In the genomic region with DNA sequence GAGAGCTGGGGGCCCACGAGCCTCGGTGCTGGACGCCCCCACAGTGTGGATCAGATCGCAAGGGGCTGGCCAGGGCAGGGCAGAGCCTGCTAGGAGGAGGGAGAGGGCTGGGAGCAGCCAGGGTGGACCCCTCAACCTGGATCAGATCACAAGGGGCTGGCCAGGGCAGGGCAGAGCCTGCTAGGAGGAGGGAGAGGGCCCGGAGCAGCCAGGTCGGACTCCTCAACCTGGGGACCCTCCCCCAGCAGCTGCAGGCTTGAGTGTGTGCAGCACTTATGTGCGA, we compare ENCODE assay signal across 20 cellular contexts.
DNase-seq lines count a peak whose midpoint lies in the region; ATAC-seq, FAIRE-seq and TF ChIP-seq lines count a peak whose summit lies in the region.
"Had no signal": no experiment of that assay in that cellular context is flagged by ENCODE, and none has a peak within 500 bp of the region (broad histone marks: within the 10 kb centered on the region; RNA-seq: fewer than 3 reads in every experiment).

No MANE protein-coding gene starts in this region.

- peak overlapping the region; percentile 32 for H3K9ac ChIP-seq in NT2/D1 (ENCODE audit: insufficient read length, low read depth)
- peak overlapping the region; percentile 31 for H3K9ac ChIP-seq in neuronal stem cell (ENCODE audit: low read depth, low read length, poor library complexity)
- H3K9ac ChIP-seq: SK-N-SH had no signal

- POLR2A ChIA-PET in A673 (lab: Charles Lee; ENCODE audit: low non-redundant PET): interaction anchor here (0.6 to 0.7 kb wide), 2 partner anchors 250 to 310 kb away, joined by 8 to 14 read pairs; no protein-coding TSS in a partner anchor

- peak overlapping the region; percentile 17 for H3K23ac ChIP-seq in neuronal stem cell (ENCODE audit: low read depth, low read length, poor library complexity)

- CTCF ChIA-PET in A673 (lab: Charles Lee): interaction anchor here (0.6 to 1.4 kb wide), 2 partner anchors 47 to 694 kb away, joined by 4 to 11 read pairs; no protein-coding TSS in a partner anchor

- H4K8ac ChIP-seq in neuronal stem cell (ENCODE audit: low read depth, low read length): no peak overlapping the region

- H3K9me3 ChIP-seq in A673 (ENCODE audit: low read depth, low read length, poor library complexity, severe bottlenecking) (peaks cover 20% of the 10 kb centered on the region), NT2/D1 (ENCODE audit: insufficient read depth, low read length) (peaks cover 30% of the 10 kb centered on the region; the same call in 1 of the 2 replicates), neuronal stem cell (replicated peaks in 1 of 2; ENCODE audit: control insufficient read depth in 2 of 2, insufficient read depth in 1 of 2, low read depth in 1 of 2, low read length in 2 of 2) (peaks cover 16 to 32% of the 10 kb centered on the region in 2 donors)
- H3K9me3 ChIP-seq: BE2C, SK-N-SH had no signal

- no peak overlapping the region for H3K4me2 ChIP-seq in neuronal stem cell (ENCODE audit: insufficient read depth, low read length, poor library complexity, severe bottlenecking)
- H3K4me2 ChIP-seq: A549, SK-N-SH had no signal

- BruUV-seq in A673 (replicated peaks; lab: Mats Ljungman, UMichigan): TSS peak; percentile 67

- DNase-seq in A673 (ENCODE audit: low spot score) (no peak), NT2/D1 (ENCODE audit: low read depth, low spot score) (no peak), neuronal stem cell (ENCODE audit: low spot score) (no peak), RCC 7860 (ENCODE audit: low spot score) (no peak), NCI-H774 (lab: John Stamatoyannopoulos, UW) (no peak)
- DNase-seq: DMS53, NCI-H1436, NCI-H1930, NCI-H226, NCI-H524, NCI-H82, SHP77 had no signal

- H2BK120ac ChIP-seq in neuronal stem cell (ENCODE audit: low read depth, low read length): no peak overlapping the region

- no CpG with 5 or more reads among the region's 7 CpGs for WGBS in neuronal stem cell (ENCODE audit: extremely low coverage in 2 of 2, insufficient read length in 2 of 2, insufficient replicate concordance in 1 of 2), 2 donors

- TF ChIP-seq CTCF in A673 (conservative IDR thresholded peaks at IDR 0.05; ENCODE audit: low read depth, low read length): no peak

- no peak overlapping the region for H4K91ac ChIP-seq in neuronal stem cell (ENCODE audit: low read depth, low read length, poor library complexity)

- H3K36me3 ChIP-seq in A673 (ENCODE audit: insufficient read depth, low read length, poor library complexity, severe bottlenecking) (peaks cover 15% of the 10 kb centered on the region), NT2/D1 (ENCODE audit: insufficient read depth, insufficient read length, low read length) (peaks cover 32% of the 10 kb centered on the region), neuronal stem cell (replicated peaks in 1 of 2; ENCODE audit: control insufficient read depth in 2 of 2, insufficient read depth in 2 of 2, low read length in 2 of 2) (peaks cover 0 to 34% of the 10 kb centered on the region in 2 donors)

- intact Hi-C loops in A673 (cut with micrococcal nuclease; ENCODE audit: unreplicated experiment): no loop called here

- no peak overlapping the region for H2AK5ac ChIP-seq in neuronal stem cell (ENCODE audit: low read depth, low read length)

- no peak overlapping the region for H3K14ac ChIP-seq in neuronal stem cell (ENCODE audit: low read length)

- peak overlapping the region; percentile 31 for H3K18ac ChIP-seq in neuronal stem cell (ENCODE audit: low read length)

- H3K4me3 ChIP-seq in A673 (ENCODE audit: low read depth, low read length, poor library complexity, severe bottlenecking): no peak overlapping the region
- H3K4me3 ChIP-seq in NT2/D1 (ENCODE audit: insufficient read length, low read depth): no peak overlapping the region
- no peak overlapping the region for H3K4me3 ChIP-seq in neuronal stem cell (ENCODE audit: low read length in 2 of 2)
- H3K4me3 ChIP-seq: A549, K562 had no signal

- peak overlapping the region; percentile 100 for H3K27ac ChIP-seq in A673 (ENCODE audit: low read depth, low read length, poor library complexity, severe bottlenecking)
- H3K27ac ChIP-seq in neuronal stem cell (replicated peaks; ENCODE audit: low read length): no peak overlapping the region
- H3K27ac ChIP-seq: A549 had no signal

- H2BK12ac ChIP-seq in neuronal stem cell (ENCODE audit: low read length): no peak overlapping the region

- no peak overlapping the region for H2AFZ ChIP-seq in neuronal stem cell (ENCODE audit: low read length)

- H3K4ac ChIP-seq in neuronal stem cell (ENCODE audit: low read length): no peak overlapping the region

- H3K27me3 ChIP-seq in A673 (replicated peaks; ENCODE audit: insufficient read depth, low read depth, low read length, poor library complexity) (no peaks in the 10 kb centered on the region), NT2/D1 (ENCODE audit: insufficient read depth, insufficient read length) (no peaks in the 10 kb centered on the region), neuronal stem cell (ENCODE audit: control insufficient read depth in 3 of 3, insufficient read depth in 3 of 3, low read depth in 1 of 3, low read length in 3 of 3) (no peaks in the 10 kb centered on the region)
- H3K27me3 ChIP-seq: BE2C had no signal

- no peak overlapping the region for H2BK15ac ChIP-seq in neuronal stem cell (ENCODE audit: low read length)

- peaks cover 76% of the 10 kb centered on the region for H3K4me1 ChIP-seq in A673 (ENCODE audit: insufficient read depth, low read length, poor library complexity, severe bottlenecking)
- peaks cover 26% of the 10 kb centered on the region for H3K4me1 ChIP-seq in NT2/D1 (ENCODE audit: insufficient read depth, insufficient read length)
- H3K4me1 ChIP-seq in neuronal stem cell (ENCODE audit: control insufficient read depth in 2 of 2, insufficient read depth in 1 of 2, low read depth in 1 of 2, low read length in 2 of 2): peaks cover 28 to 31% of the 10 kb centered on the region in 2 donors
- H3K4me1 ChIP-seq: A549 had no signal

- ATAC-seq in esophagus mucosa (peak; percentile 11), HG02759 (IDR thresholded peaks at IDR 0.05; ENCODE audit: unreplicated experiment) (no peak)
- ATAC-seq: A549, K562 had no signal

- peak overlapping the region; percentile 67 for H2BK5ac ChIP-seq in neuronal stem cell (ENCODE audit: low read length)

- peaks cover 3% of the 10 kb centered on the region for H3K79me1 ChIP-seq in neuronal stem cell (ENCODE audit: low read depth, low read length)

- no peak for FAIRE-seq in RCC 7860 (lab: Jason Lieb, UNC)
- FAIRE-seq: A549, D721Med, GM19239, K562 had no signal
